Comparison of ENCODE assay signal across 16 cellular contexts in the genomic region with DNA sequence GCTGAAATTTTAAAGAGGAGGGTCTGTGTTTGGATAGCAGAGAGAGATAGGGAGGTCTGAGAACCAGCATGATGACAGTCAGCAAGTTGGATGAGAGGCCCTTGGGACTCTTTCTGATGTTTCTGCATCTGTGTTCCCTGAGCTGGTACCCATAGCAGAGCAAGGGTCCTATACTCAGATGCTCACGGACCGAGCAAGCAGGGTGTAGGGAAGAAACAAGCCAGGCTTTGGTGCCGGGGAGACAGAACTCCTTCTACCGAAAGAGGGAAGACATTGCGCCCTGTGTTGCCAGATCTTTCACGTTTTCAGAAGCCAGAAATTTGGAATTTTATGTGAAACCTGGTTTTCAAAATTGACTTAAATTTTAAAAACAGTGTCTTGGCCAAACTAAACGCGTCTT. TPM values are rescaled to one million over a fixed set of nuclear protein-coding genes. Genes with fewer than 3 reads are reported as not detected.
DNase-seq lines count a peak whose midpoint lies in the region; ATAC-seq and TF ChIP-seq lines count a peak whose summit lies in the region.
"Had no signal": no experiment of that assay in that cellular context is flagged by ENCODE, and none has a peak within 500 bp of the region (broad histone marks: within the 10 kb centered on the region; RNA-seq: fewer than 3 reads in every experiment).

No MANE protein-coding gene starts in this region.

- 91% methylated on average over 8 of the region's 8 CpGs for whole genome bisulfite sequencing in smooth muscle cell (ENCODE audit: low lambda C conversion rate)

- no peaks in the 10 kb centered on the region for H3K9me3 ChIP-seq in CD8-positive, alpha-beta memory T cell (ENCODE audit: low read length)
- no peaks in the 10 kb centered on the region for H3K9me3 ChIP-seq in ascending aorta
- H3K9me3 ChIP-seq in smooth muscle cell (replicated peaks; ENCODE audit: low read depth): no peaks in the 10 kb centered on the region
- H3K9me3 ChIP-seq: Peyer's patch, testis had no signal

- no peaks in the 10 kb centered on the region for H3K9me3 Mint-ChIP-seq in CD8-positive, alpha-beta memory T cell
- H3K9me3 Mint-ChIP-seq in memory B cell: no peaks in the 10 kb centered on the region
- H3K9me3 Mint-ChIP-seq: activated T-cell treated with anti-CD3 and anti-CD28 coated beads, Interleukin-2, amount 50 U/mL, for 24 hours had no signal

- H3K4me2 ChIP-seq in smooth muscle cell: peak overlapping the region; percentile 79

- no peak for DNase-seq in CD8-positive, alpha-beta memory T cell
- DNase-seq in ascending aorta (ENCODE audit: low spot score in 2 of 2) (no peak), memory B cell (ENCODE audit: low spot score in 2 of 2) (no peak), smooth muscle cell (lab: John Stamatoyannopoulos, UW; ENCODE audit: unreplicated experiment) (no peak), NCI-H2171 treated with DMSO at 0.1 percent for 48 hours (lab: John Stamatoyannopoulos, UW) (no peak), AML-193 (lab: John Stamatoyannopoulos, UW) (no peak), hepatic stellate cell (ENCODE audit: low spot score) (no peak)
- DNase-seq: activated CD4-positive, alpha-beta T cell treated with anti-CD3 and anti-CD28 coated beads for 1 hour; activated T-cell treated with anti-CD3 and anti-CD28 coated beads, Interleukin-2, amount 50 U/mL, for 24 hours; MM.1S; NCI-H2029 treated with DMSO at 0.1 percent for 48 hours; NCI-H748 treated with DMSO at 0.1 percent for 48 hours; Peyer's patch; posterior cingulate gyrus; T-helper 2 cell; testis had no signal

- intact Hi-C loops in ascending aorta (cut with DNase I): loop anchor here (2.0 to 5.0 kb wide), 3 partner anchors 15 to 164 kb away; a partner anchor contains a TSS

- H3K4me1 ChIP-seq in CD8-positive, alpha-beta memory T cell (ENCODE audit: insufficient read depth, low read length): peaks cover 32% of the 10 kb centered on the region
- H3K4me1 ChIP-seq in ascending aorta: peaks cover 11 to 83% of the 10 kb centered on the region in 2 donors
- H3K4me1 ChIP-seq in smooth muscle cell (ENCODE audit: low read depth): peaks cover 63% of the 10 kb centered on the region

- CTCF ChIA-PET in CD8-positive, alpha-beta memory T cell (lab: Charles Lee): interaction anchor here (2.7 kb wide), 1 partner anchor 26 kb away, joined by 10 read pairs; no protein-coding TSS in a partner anchor

- H2AFZ ChIP-seq in smooth muscle cell (ENCODE audit: low read depth): no peak overlapping the region

- H3K27ac Mint-ChIP-seq in CD8-positive, alpha-beta memory T cell: peak overlapping the region in 5 of 8 donors; percentile 9 to 96 (median 26)
- peak overlapping the region; percentile 68 for H3K27ac Mint-ChIP-seq in memory B cell

- H3K27me3 Mint-ChIP-seq in CD8-positive, alpha-beta memory T cell: peaks cover 0 to 2% of the 10 kb centered on the region in 2 donors
- no peaks in the 10 kb centered on the region for H3K27me3 Mint-ChIP-seq in memory B cell
- H3K27me3 Mint-ChIP-seq: activated T-cell treated with anti-CD3 and anti-CD28 coated beads, Interleukin-2, amount 50 U/mL, for 24 hours had no signal

- H3K27me3 ChIP-seq in CD8-positive, alpha-beta memory T cell (ENCODE audit: insufficient read depth, low read length, poor library complexity, severe bottlenecking): no peaks in the 10 kb centered on the region
- H3K27me3 ChIP-seq in ascending aorta (no peaks in the 10 kb centered on the region), smooth muscle cell (ENCODE audit: low read depth) (no peaks in the 10 kb centered on the region)
- H3K27me3 ChIP-seq: Peyer's patch, testis had no signal

- peaks cover 4% of the 10 kb centered on the region for H3K36me3 ChIP-seq in CD8-positive, alpha-beta memory T cell (ENCODE audit: insufficient read depth, low read length)
- H3K36me3 ChIP-seq in ascending aorta: peaks cover 30 to 59% of the 10 kb centered on the region in 2 donors
- peaks cover 8% of the 10 kb centered on the region for H3K36me3 ChIP-seq in smooth muscle cell (ENCODE audit: low read depth)

- no peaks in the 10 kb centered on the region for H4K20me1 ChIP-seq in smooth muscle cell (ENCODE audit: low read depth)

- ATAC-seq in memory B cell (ENCODE audit: low read depth): no peak

- peaks cover 23 to 52% (median 24%) of the 10 kb centered on the region in 3 donors for H3K36me3 Mint-ChIP-seq in CD8-positive, alpha-beta memory T cell
- peaks cover 35% of the 10 kb centered on the region for H3K36me3 Mint-ChIP-seq in memory B cell

- peaks cover 73% of the 10 kb centered on the region for H3K79me2 ChIP-seq in smooth muscle cell (ENCODE audit: low read depth)

- H3K27ac ChIP-seq in CD8-positive, alpha-beta memory T cell (ENCODE audit: low read depth, low read length): no peak overlapping the region
- H3K27ac ChIP-seq in ascending aorta (peak overlapping the region; percentile 70 to 83), smooth muscle cell (ENCODE audit: low read depth) (peak overlapping the region; percentile 97)
- H3K27ac ChIP-seq: Peyer's patch had no signal

- peaks cover 47% of the 10 kb centered on the region for H3F3A ChIP-seq in smooth muscle cell (ENCODE audit: low read depth)

- POLR2A ChIA-PET in CD8-positive, alpha-beta memory T cell (lab: Charles Lee): interaction anchor here (1.9 kb wide), 1 partner anchor 25 kb away, joined by 5 read pairs; no protein-coding TSS in a partner anchor

- H3K4me1 Mint-ChIP-seq in CD8-positive, alpha-beta memory T cell: peaks cover 47 to 67% (median 58%) of the 10 kb centered on the region in 3 donors
- H3K4me1 Mint-ChIP-seq in memory B cell: peaks cover 8% of the 10 kb centered on the region

- no peak overlapping the region for H3K4me3 ChIP-seq in CD8-positive, alpha-beta memory T cell (ENCODE audit: low read length)
- H3K4me3 ChIP-seq in ascending aorta (peak overlapping the region in 1 of 2 donors; percentile 13), smooth muscle cell (no peak overlapping the region)
- H3K4me3 ChIP-seq: Peyer's patch, testis had no signal

- no peak for TF ChIP-seq CTCF in ascending aorta (IDR thresholded peaks at IDR 0.05)
- TF ChIP-seq CTCF in smooth muscle cell (IDR thresholded peaks at IDR 0.05; ENCODE audit: borderline replicate concordance, insufficient read depth, poor library complexity, severe bottlenecking): no peak

- peak overlapping the region; percentile 83 for H3K9ac ChIP-seq in smooth muscle cell (ENCODE audit: low read depth)

- no peak overlapping the region for H3K4me3 Mint-ChIP-seq in CD8-positive, alpha-beta memory T cell
- no peak overlapping the region for H3K4me3 Mint-ChIP-seq in memory B cell
- H3K4me3 Mint-ChIP-seq: activated T-cell treated with anti-CD3 and anti-CD28 coated beads, Interleukin-2, amount 50 U/mL, for 24 hours had no signal

RNA-seq across cellular contexts. Expression of a gene that starts 34.6 kb away (rescaled TPM):
- total RNA-seq in CD8-positive, alpha-beta memory T cell: 10 to 100 TPM; 39.9 to 41.0 TPM
- polyA plus RNA-seq in CD8-positive, alpha-beta memory T cell: 40.2 TPM
- total RNA-seq in ascending aorta: 150 TPM
- 127 and 139 TPM in 2 replicates for total RNA-seq in smooth muscle cell
- 75.2 and 85.6 TPM in 2 replicates for polyA plus RNA-seq in smooth muscle cell
